ENCODE assay signal across 28 cellular contexts in the genomic region with DNA sequence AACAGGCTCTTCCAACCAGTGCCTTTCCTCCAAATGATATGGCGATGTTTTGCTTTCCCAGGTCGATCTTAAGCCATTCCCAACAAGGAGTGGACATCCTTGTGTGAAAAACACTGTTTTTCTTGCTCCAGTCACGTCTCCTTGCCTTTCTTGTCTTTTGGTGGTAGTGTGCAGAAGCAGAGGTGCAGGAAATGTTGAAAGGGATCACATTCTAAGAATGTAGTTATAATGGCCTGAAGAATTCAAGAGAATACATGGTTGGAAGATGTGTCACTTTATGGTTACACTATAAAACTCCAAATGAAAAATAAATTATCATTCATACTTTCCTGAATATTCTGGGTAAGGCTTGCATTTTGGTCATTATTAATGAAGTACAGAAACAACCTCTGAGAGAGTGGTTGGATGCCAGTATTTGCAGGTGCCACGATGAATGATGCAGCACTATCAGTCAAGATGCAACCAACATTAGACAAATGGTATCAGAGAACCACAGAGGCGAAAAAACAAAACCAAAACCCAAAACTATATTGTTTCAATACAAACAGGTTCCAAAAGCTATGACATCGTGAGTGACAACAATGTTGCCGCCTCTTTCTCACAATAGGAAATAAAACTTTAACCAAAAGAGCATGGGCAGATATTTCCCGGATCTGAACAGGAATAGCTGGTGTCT.
"Had no signal": no experiment of that assay in that cellular context is flagged by ENCODE, and none has a peak within 500 bp of the region (broad histone marks: within the 10 kb centered on the region; RNA-seq: fewer than 3 reads in every experiment).

No MANE protein-coding gene starts in this region.

- H2AFZ ChIP-seq: hepatocyte, parathyroid adenoma had no signal

- H3K4me3 Mint-ChIP-seq: dendritic cell treated with granulocyte-macrophage colony-stimulating factor and Interleukin-4, amounts not matched to agents 40 ng/mL and 50 ng/mL, for 4 days; mesothelial cell of epicardium; naive B cell; natural killer cell treated with Interleukin-12 subunit alpha and Interleukin-12 subunit beta and Interleukin-15 and Interleukin-18, amount 100 ng/mL, for 72 hours; neural crest cell; stimulated activated effector memory CD8-positive, alpha-beta T cell treated with anti-CD3 and anti-CD28 coated beads, Interleukin-12 subunit alpha, Interleukin-12 subunit beta, amount 100 ng/mL, for 72 hours had no signal

- ATAC-seq: foreskin keratinocyte; gastroesophageal sphincter; heart left ventricle; left lobe of liver; mucosa of descending colon; natural killer cell treated with Interleukin-12 subunit alpha and Interleukin-12 subunit beta and Interleukin-15 and Interleukin-18, amount 100 ng/mL, for 72 hours; sciatic nerve; stimulated activated effector memory CD8-positive, alpha-beta T cell treated with anti-CD3 and anti-CD28 coated beads, Interleukin-12 subunit alpha, Interleukin-12 subunit beta, amount 100 ng/mL, for 72 hours had no signal

- H3K9ac ChIP-seq: parathyroid adenoma had no signal

- H3K27me3 ChIP-seq: esophagus muscularis mucosa, foreskin keratinocyte, gastroesophageal sphincter, heart left ventricle, hepatocyte, neutrophil, stomach, thyroid gland, vagina had no signal

- H3K4me3 ChIP-seq: esophagus muscularis mucosa, gastroesophageal sphincter, heart left ventricle, hepatocyte, mucosa of descending colon, stomach, thyroid gland, vagina had no signal

- H3K9me3 ChIP-seq: esophagus muscularis mucosa, gastroesophageal sphincter, heart left ventricle, mucosa of descending colon, neutrophil, stomach, thyroid gland, vagina had no signal

- H3K4me2 ChIP-seq: hepatocyte had no signal

- H3K4me1 ChIP-seq: esophagus muscularis mucosa, gastroesophageal sphincter, heart left ventricle, parathyroid adenoma, stomach, vagina had no signal

- H3K27ac Mint-ChIP-seq: dendritic cell treated with granulocyte-macrophage colony-stimulating factor and Interleukin-4, amounts not matched to agents 40 ng/mL and 50 ng/mL, for 4 days; mesothelial cell of epicardium; naive B cell; natural killer cell treated with Interleukin-12 subunit alpha and Interleukin-12 subunit beta and Interleukin-15 and Interleukin-18, amount 100 ng/mL, for 72 hours; progenitor cell of endocrine pancreas; stimulated activated effector memory CD8-positive, alpha-beta T cell treated with anti-CD3 and anti-CD28 coated beads, Interleukin-12 subunit alpha, Interleukin-12 subunit beta, amount 100 ng/mL, for 72 hours had no signal

- H3K27ac ChIP-seq: esophagus muscularis mucosa, foreskin keratinocyte, gastroesophageal sphincter, heart left ventricle, hepatocyte, neutrophil, parathyroid adenoma, stomach, thyroid gland, vagina had no signal

- H3K36me3 ChIP-seq: heart left ventricle, neutrophil, stomach, thyroid gland, vagina had no signal

- DNase-seq: effector CD8-positive, alpha-beta T cell; foreskin keratinocyte; heart left ventricle; kidney; mesenchymal stem cell; mucosa of descending colon; naive B cell; stimulated activated CD4-positive, alpha-beta T cell treated with anti-CD3 and anti-CD28 coated beads, Interleukin-2, amount 100 ng/mL, for 24 hours; stimulated activated CD4-positive, alpha-beta T cell treated with anti-CD3 and anti-CD28 coated beads, Interleukin-4, amount 100 ng/mL, for 24 hours; stimulated activated naive CD4-positive, alpha-beta T cell treated with Interleukin-2 at 50 U/mL for 16 hours; stomach; thyroid gland; trophoblast cell had no signal

- FAIRE-seq: endothelial cell of umbilical vein, kidney had no signal

- H3K4me1 Mint-ChIP-seq: naive B cell, neural crest cell had no signal

- H3K9me3 Mint-ChIP-seq: dendritic cell treated with granulocyte-macrophage colony-stimulating factor and Interleukin-4, amounts not matched to agents 40 ng/mL and 50 ng/mL, for 4 days; natural killer cell treated with Interleukin-12 subunit alpha and Interleukin-12 subunit beta and Interleukin-15 and Interleukin-18, amount 100 ng/mL, for 72 hours; stimulated activated effector memory CD8-positive, alpha-beta T cell treated with anti-CD3 and anti-CD28 coated beads, Interleukin-12 subunit alpha, Interleukin-12 subunit beta, amount 100 ng/mL, for 72 hours had no signal

- H3K79me2 ChIP-seq: hepatocyte, parathyroid adenoma had no signal

- H3K36me3 Mint-ChIP-seq: stimulated activated effector memory CD8-positive, alpha-beta T cell treated with anti-CD3 and anti-CD28 coated beads, Interleukin-12 subunit alpha, Interleukin-12 subunit beta, amount 100 ng/mL, for 72 hours had no signal

- H3K27me3 Mint-ChIP-seq: dendritic cell treated with granulocyte-macrophage colony-stimulating factor and Interleukin-4, amounts not matched to agents 40 ng/mL and 50 ng/mL, for 4 days; progenitor cell of endocrine pancreas had no signal
